ENCODE assay signal across 18 cellular contexts in genomic region chr1:102852583-102852982, GRCh38.
DNase-seq lines count a peak whose midpoint lies in the region; ATAC-seq and TF ChIP-seq lines count a peak whose summit lies in the region.
"Had no signal": no experiment of that assay in that cellular context is flagged by ENCODE, and none has a peak within 500 bp of the region (broad histone marks: within the 10 kb centered on the region; RNA-seq: fewer than 3 reads in every experiment).

No MANE protein-coding gene starts in this region.

- BruUV-seq in PC-9 (replicated peaks; lab: Mats Ljungman, UMichigan) (no TSS peak), MCF 10A (replicated peaks; lab: Mats Ljungman, UMichigan) (no TSS peak)

- H3K4me1 ChIP-seq in PC-9 (replicated peaks; ENCODE audit: insufficient read depth), result no peaks in the 10 kb centered on the region
- H3K4me1 ChIP-seq: SJCRH30, suprapubic skin had no signal

- H3K4me3 ChIP-seq in PC-9 (no peak overlapping the region), fibroblast of mammary gland (ENCODE audit: control insufficient read depth, low read depth, low read length) (no peak overlapping the region), skeletal muscle cell (ENCODE audit: low read depth, low read length) (no peak overlapping the region)
- H3K4me3 ChIP-seq: K562, SJCRH30, suprapubic skin had no signal

- TF ChIP-seq CTCF in PC-9 (conservative IDR thresholded peaks at IDR 0.05), result peak; percentile 23; the same call in 1 of the 2 replicates
- TF ChIP-seq CTCF in fibroblast of mammary gland (conservative IDR thresholded peaks at IDR 0.05; ENCODE audit: control insufficient read depth, insufficient read depth, low read depth, low read length), result peak; percentile 4
- TF ChIP-seq CTCF in MCF 10A (IDR thresholded peaks at IDR 0.05; ENCODE audit: unreplicated experiment), result no peak

- H4K20me1 ChIP-seq in PC-9 (ENCODE audit: insufficient read depth), result no peaks in the 10 kb centered on the region

- no peak overlapping the region for H3K4me2 ChIP-seq in PC-9

- intact Hi-C loops in PC-9 (cut with micrococcal nuclease; ENCODE audit: unreplicated experiment) (no loop called here), MCF 10A (cut with micrococcal nuclease) (no loop called here)

- H3K27ac Mint-ChIP-seq in stimulated activated naive B cell treated with anti-CD40 and anti-IgM and Interleukin-4, amounts not matched to agents 10 μg/mL and 1 μg/mL and 100 μg/mL, for 72 hours, result no peak overlapping the region
- no peak overlapping the region for H3K27ac Mint-ChIP-seq in MCF 10A (ENCODE audit: low read depth, unreplicated experiment)
- H3K27ac Mint-ChIP-seq: dendritic cell treated with granulocyte-macrophage colony-stimulating factor and Interleukin-4, amounts not matched to agents 40 ng/mL and 50 ng/mL, for 4 days had no signal

- no peaks in the 10 kb centered on the region for H3K79me2 ChIP-seq in PC-9 (ENCODE audit: low read depth)

- no peaks in the 10 kb centered on the region for H3K27me3 ChIP-seq in PC-9 (ENCODE audit: insufficient read depth, low read depth)
- H3K27me3 ChIP-seq: SJCRH30, suprapubic skin had no signal

- H3K4me3 Mint-ChIP-seq in stimulated activated naive B cell treated with anti-CD40 and anti-IgM and Interleukin-4, amounts not matched to agents 10 μg/mL and 1 μg/mL and 100 μg/mL, for 72 hours, result no peak overlapping the region
- H3K4me3 Mint-ChIP-seq in MCF 10A (ENCODE audit: unreplicated experiment), result no peak overlapping the region
- H3K4me3 Mint-ChIP-seq: dendritic cell treated with granulocyte-macrophage colony-stimulating factor and Interleukin-4, amounts not matched to agents 40 ng/mL and 50 ng/mL, for 4 days; neural crest cell had no signal

- no peak for ATAC-seq in stimulated activated naive B cell treated with anti-CD40 and anti-IgM and Interleukin-4, amounts not matched to agents 10 μg/mL and 1 μg/mL and 100 μg/mL, for 72 hours (replicated peaks)
- ATAC-seq: K562 had no signal

- DNase-seq in EL (peak; percentile 36), PC-9 (no peak), fibroblast of mammary gland (ENCODE audit: low read depth) (peak; percentile 25), skeletal muscle cell (ENCODE audit: low read depth) (peak; percentile 36), NCI-H1417 (lab: John Stamatoyannopoulos, UW) (no peak), MCF 10A (ENCODE audit: unreplicated experiment) (no peak)
- no peak for DNase-seq in stimulated activated naive B cell treated with anti-CD40 and anti-IgM and Interleukin-4, amounts not matched to agents 10 μg/mL and 1 μg/mL and 100 μg/mL, for 72 hours
- DNase-seq: activated effector memory CD4-positive, alpha-beta T cell treated with anti-CD3 and anti-CD28 coated beads, Interleukin-2, amount 50 U/mL, for 16 hours; DMS79 treated with DMSO at 0.1 percent for 48 hours; erythroblast; retina; stimulated activated CD4-positive, alpha-beta T cell treated with anti-CD3 and anti-CD28 coated beads, Interleukin-1b, Interleukin-23, amount 100 ng/mL, for 48 hours had no signal

- no peaks in the 10 kb centered on the region for H3K4me1 Mint-ChIP-seq in stimulated activated naive B cell treated with anti-CD40 and anti-IgM and Interleukin-4, amounts not matched to agents 10 μg/mL and 1 μg/mL and 100 μg/mL, for 72 hours
- no peaks in the 10 kb centered on the region for H3K4me1 Mint-ChIP-seq in MCF 10A (ENCODE audit: insufficient read depth, unreplicated experiment)
- H3K4me1 Mint-ChIP-seq: neural crest cell had no signal

- CTCF ChIA-PET in PC-9 (lab: Charles Lee), result no interaction called here
- CTCF ChIA-PET in MCF 10A (lab: Yijun Ruan, JAX), result no interaction called here

- peaks cover 8 to 10% of the 10 kb centered on the region in 2 donors for H3K9me3 Mint-ChIP-seq in stimulated activated naive B cell treated with anti-CD40 and anti-IgM and Interleukin-4, amounts not matched to agents 10 μg/mL and 1 μg/mL and 100 μg/mL, for 72 hours
- peaks cover 8% of the 10 kb centered on the region for H3K9me3 Mint-ChIP-seq in MCF 10A (ENCODE audit: unreplicated experiment)

- no peaks in the 10 kb centered on the region for H3K27me3 Mint-ChIP-seq in stimulated activated naive B cell treated with anti-CD40 and anti-IgM and Interleukin-4, amounts not matched to agents 10 μg/mL and 1 μg/mL and 100 μg/mL, for 72 hours
- H3K27me3 Mint-ChIP-seq in MCF 10A (ENCODE audit: insufficient read depth, unreplicated experiment), result no peaks in the 10 kb centered on the region
- H3K27me3 Mint-ChIP-seq: dendritic cell treated with granulocyte-macrophage colony-stimulating factor and Interleukin-4, amounts not matched to agents 40 ng/mL and 50 ng/mL, for 4 days had no signal

- POLR2A ChIA-PET in PC-9 (lab: Charles Lee; ENCODE audit: unreplicated experiment), result no interaction called here
- POLR2A ChIA-PET in MCF 10A (lab: Yijun Ruan, JAX), result no interaction called here

- no peaks in the 10 kb centered on the region for H3F3A ChIP-seq in PC-9 (ENCODE audit: insufficient read depth, low read depth)

- H3K9me2 ChIP-seq in PC-9 (ENCODE audit: insufficient read depth), result no peaks in the 10 kb centered on the region; the same call in 1 of the 2 replicates

- H3K27ac ChIP-seq in PC-9, result no peak overlapping the region
- H3K27ac ChIP-seq: HL-60, SJCRH30, suprapubic skin had no signal

- no peaks in the 10 kb centered on the region for H3K9me3 ChIP-seq in PC-9 (ENCODE audit: insufficient read depth, low read depth)
- H3K9me3 ChIP-seq: SJCRH30 had no signal

- H3K36me3 ChIP-seq in PC-9 (ENCODE audit: low read depth), result no peaks in the 10 kb centered on the region
- H3K36me3 ChIP-seq: SJCRH30, suprapubic skin had no signal

- H2AFZ ChIP-seq in PC-9, result no peak overlapping the region

- no peaks in the 10 kb centered on the region for H3K36me3 Mint-ChIP-seq in stimulated activated naive B cell treated with anti-CD40 and anti-IgM and Interleukin-4, amounts not matched to agents 10 μg/mL and 1 μg/mL and 100 μg/mL, for 72 hours
- H3K36me3 Mint-ChIP-seq in MCF 10A (ENCODE audit: insufficient read depth, unreplicated experiment), result no peaks in the 10 kb centered on the region

Comparison
In these comparisons a context has a peak if more than half of its experiments do, and no peak if none do; other contexts are left out.
1. DNase-seq: peak in EL (single experiment), fibroblast of mammary gland (single experiment) and skeletal muscle cell (single experiment); none in PC-9 (0 of 2), stimulated activated naive B cell treated with anti-CD40 and anti-IgM and Interleukin-4, amounts not matched to agents 10 μg/mL and 1 μg/mL and 100 μg/mL, for 72 hours (single experiment), NCI-H1417 (0 of 3) and MCF 10A (single experiment).